8 cellular contexts compared by ENCODE assay signal in genomic region chr6:35259194-35259945, GRCh38. TPM values are rescaled to one million over a fixed set of nuclear protein-coding genes. Genes with fewer than 3 reads are reported as not detected.
DNase-seq lines count a peak whose midpoint lies in the region; ATAC-seq and TF ChIP-seq lines count a peak whose summit lies in the region.

Gene ZNF76, plus strand, starts transcription at chr6:35259735. Its CDS starts 21,417 bp downstream, at chr6:35281152.

- peaks cover 24 to 56% (median 55%) of the 10 kb centered on the region in 4 donors for H3K4me1 Mint-ChIP-seq in naive thymus-derived CD8-positive, alpha-beta T cell

- peak within 1 kb of the TSS; percentile 87 to 99 for H3K4me3 ChIP-seq in DND-41 (ENCODE audit: low read depth in 1 of 2, low read length in 2 of 2)
- H3K4me3 ChIP-seq in GM23248, result peak within 1 kb of the TSS; percentile 89
- peak within 1 kb of the TSS; percentile 79 to 93 (median 86) for H3K4me3 ChIP-seq in fibroblast of lung (replicated peaks in 1 of 4; ENCODE audit: control extremely low read depth in 1 of 4, insufficient read depth in 1 of 4, low read depth in 3 of 4, low read length in 4 of 4)

- peak within 1 kb of the TSS; percentile 93 to 99 (median 96) for H3K4me3 Mint-ChIP-seq in naive thymus-derived CD8-positive, alpha-beta T cell

- H3K4me2 ChIP-seq in DND-41 (ENCODE audit: insufficient read depth, low read length) (peak within 1 kb of the TSS; percentile 86), GM23248 (ENCODE audit: unreplicated experiment) (peak within 1 kb of the TSS; percentile 97), fibroblast of lung (ENCODE audit: extremely low read depth, insufficient read depth, low read length) (peak within 1 kb of the TSS; percentile 86)

- WGBS in GM23248 (ENCODE audit: low coverage in 1 of 2, low lambda C conversion rate in 2 of 2, missing lambda C conversion rate in 2 of 2), 2 experiments, result 0 to 1% methylated on average over 69 to 70 of the region's 82 CpGs

- peak within 1 kb of the TSS; percentile 88 for H3K27ac ChIP-seq in DND-41 (ENCODE audit: low read length)
- H3K27ac ChIP-seq in GM23248, result peak within 1 kb of the TSS; percentile 89
- peak within 1 kb of the TSS; percentile 99 for H3K27ac ChIP-seq in fibroblast of lung (ENCODE audit: insufficient read depth, low read length)

- no peaks in the 10 kb centered on the region for H3K9me3 Mint-ChIP-seq in naive thymus-derived CD8-positive, alpha-beta T cell

- H4K20me1 ChIP-seq in DND-41 (ENCODE audit: insufficient read depth, low read length) (no peaks in the 10 kb centered on the region), GM23248 (ENCODE audit: insufficient read depth) (no peaks in the 10 kb centered on the region), fibroblast of lung (ENCODE audit: control insufficient read depth, extremely low read depth, insufficient read depth, low read length) (no peaks in the 10 kb centered on the region)

- H3K27ac Mint-ChIP-seq in naive thymus-derived CD8-positive, alpha-beta T cell, result peak within 1 kb of the TSS; percentile 87 to 99 (median 99)

- H3K9me3 ChIP-seq in DND-41 (ENCODE audit: insufficient read depth, low read length, severe bottlenecking) (no peaks in the 10 kb centered on the region), GM23248 (ENCODE audit: low read depth) (no peaks in the 10 kb centered on the region), fibroblast of lung (ENCODE audit: control insufficient read depth, insufficient read depth, low read depth, low read length) (no peaks in the 10 kb centered on the region)

- peaks cover 45% of the 10 kb centered on the region for H3K79me2 ChIP-seq in DND-41 (ENCODE audit: insufficient read depth, low read length)
- H3K79me2 ChIP-seq in GM23248 (ENCODE audit: insufficient read depth), result peaks cover 61% of the 10 kb centered on the region
- peaks cover 9% of the 10 kb centered on the region for H3K79me2 ChIP-seq in fibroblast of lung (ENCODE audit: control insufficient read depth, insufficient read depth, low read length)

- peaks cover 23% of the 10 kb centered on the region; the same call in 1 of the 2 replicates for H3F3A ChIP-seq in GM23248 (ENCODE audit: insufficient read depth)

- H3K36me3 Mint-ChIP-seq in naive thymus-derived CD8-positive, alpha-beta T cell, result peaks cover 0 to 3% (median 0%) of the 10 kb centered on the region in 3 donors

- H3K27me3 ChIP-seq in DND-41 (ENCODE audit: insufficient read depth, low read length, poor library complexity) (no peaks in the 10 kb centered on the region), GM23248 (replicated peaks; ENCODE audit: insufficient read depth) (no peaks in the 10 kb centered on the region), fibroblast of lung (ENCODE audit: control insufficient read depth, insufficient read depth, low read length) (no peaks in the 10 kb centered on the region)

- in situ Hi-C loops in GM23248 (cut with MboI), result no loop called here

- no peaks in the 10 kb centered on the region; the same call in 1 of the 2 replicates for H3K36me3 ChIP-seq in DND-41 (ENCODE audit: insufficient read depth, low read length)
- no peaks in the 10 kb centered on the region for H3K36me3 ChIP-seq in GM23248 (ENCODE audit: low read depth)
- no peaks in the 10 kb centered on the region for H3K36me3 ChIP-seq in fibroblast of lung (ENCODE audit: control insufficient read depth, insufficient read depth, low read length)

- H3K9ac ChIP-seq in DND-41 (ENCODE audit: low read depth, low read length) (peak within 1 kb of the TSS; percentile 91), GM23248 (peak within 1 kb of the TSS; percentile 95), fibroblast of lung (ENCODE audit: insufficient read depth, low read length) (peak within 1 kb of the TSS; percentile 96)

- TF ChIP-seq CTCF in DND-41 (IDR thresholded peaks at IDR 0.05; ENCODE audit: borderline replicate concordance, extremely low read depth, low read length, poor library complexity, severe bottlenecking) (no peak), fibroblast of lung (conservative IDR thresholded peaks at IDR 0.05 in 1 of 2, IDR thresholded peaks at IDR 0.05 in 1 of 2; ENCODE audit: low read depth in 1 of 2, low read length in 2 of 2) (no peak)

- no peaks in the 10 kb centered on the region for H3K9me2 ChIP-seq in GM23248 (ENCODE audit: insufficient read depth)

- H3K27me3 Mint-ChIP-seq in naive thymus-derived CD8-positive, alpha-beta T cell, result no peaks in the 10 kb centered on the region

- H3K4me1 ChIP-seq in DND-41 (ENCODE audit: insufficient read depth, low read length), result peaks cover 27% of the 10 kb centered on the region
- H3K4me1 ChIP-seq in GM23248 (ENCODE audit: insufficient read depth), result peaks cover 24% of the 10 kb centered on the region
- H3K4me1 ChIP-seq in fibroblast of lung (ENCODE audit: control insufficient read depth, extremely low read depth, insufficient read depth, low read length), result no peaks in the 10 kb centered on the region

- POLR2A ChIA-PET in naive thymus-derived CD8-positive, alpha-beta T cell (lab: Charles Lee), result interaction anchor here (0.7 to 1.5 kb wide), 7 partner anchors 9 to 834 kb away, joined by 3 to 8 read pairs (median 5); partner anchors contain the start of gene RPS10

- ATAC-seq in DND-41 (ENCODE audit: insufficient read depth, low read depth), result peak; percentile 91
- peak; percentile 77 to 78 for ATAC-seq in naive thymus-derived CD8-positive, alpha-beta T cell

- peak within 1 kb of the TSS; percentile 93 for H2AFZ ChIP-seq in DND-41 (ENCODE audit: low read depth, low read length)
- peak within 1 kb of the TSS; percentile 89 for H2AFZ ChIP-seq in GM23248
- peak within 1 kb of the TSS; percentile 75 for H2AFZ ChIP-seq in fibroblast of lung (ENCODE audit: low read length)

- DNase-seq in DND-41 (peak; percentile 96), GM23248 (peak; percentile 99), LHCN-M2 (ENCODE audit: low read depth) (peak; percentile 95), RPMI8226 (peak; percentile 98), fibroblast of lung (ENCODE audit: low read depth in 2 of 2) (peak; percentile 93 to 97)
- peak; percentile 79 to 85 for DNase-seq in activated T-helper 1 cell treated with anti-CD3 and anti-CD28 coated beads, Interleukin-2, amount 50 U/mL, for 16 hours (ENCODE audit: low read depth in 1 of 2, low spot score in 1 of 2)
- DNase-seq in naive thymus-derived CD8-positive, alpha-beta T cell, result peak; percentile 88 to 97 (median 92)
- DNase-seq in stimulated activated naive CD4-positive, alpha-beta T cell (lab: John Stamatoyannopoulos, UW), result peak; percentile 86 to 93 (median 90)

RNA-seq across cellular contexts. Expression of gene ZNF76, which starts in this region (rescaled TPM):
- total RNA-seq in GM23248 (2014; rRNA removed; shearing (Covaris generic)), result 14.3 and 19.6 TPM in 2 replicates
- polyA plus RNA-seq in GM23248 (2016; fragmentation: Nextera tagmentation; extraction: Ambion mirVana) (15.9 and 16.4 TPM in 2 replicates), fibroblast of lung (9.6 and 11.4 TPM in 2 replicates)
- total RNA-seq in LHCN-M2 (2014; rRNA removed) (22.2 and 26.8 TPM in 2 replicates), fibroblast of lung (9.8 and 19.5 TPM in 2 replicates)
- polyA plus RNA-seq in LHCN-M2 (2012), result 19.2 TPM
- 11.9 and 13.4 TPM in 2 replicates for polyA plus RNA-seq in fibroblast of lung (2012)
- polyA minus RNA-seq in fibroblast of lung (ENCODE audit: low replicate concordance), result 33.8 and 61.8 TPM in 2 replicates
- 10 to 100 TPM; 94.7 to 96.8 TPM for total RNA-seq in naive thymus-derived CD8-positive, alpha-beta T cell
- 10 to 100 TPM; 22.1 to 35.9 (median 30.7) TPM for polyA plus RNA-seq in naive thymus-derived CD8-positive, alpha-beta T cell

Comparison
In these comparisons a context has a peak if more than half of its experiments do, and no peak if none do; other contexts are left out.
1. Peak in every context shown above with its lines: DNase-seq, ATAC-seq, H3K4me3 ChIP-seq and H3K27ac ChIP-seq.